1 cellular context compared by ENCODE assay signal in genomic region chr1:81513796-81514354, GRCh38.
TF ChIP-seq lines count a peak whose summit lies in the region.

No MANE protein-coding gene starts in this region.

TF ChIP-seq in HEK293, 187 proteins besides CTCF, POLR2A, EP300 and RAD21 (continued from another document):
- TF ChIP-seq, protein P1, sequence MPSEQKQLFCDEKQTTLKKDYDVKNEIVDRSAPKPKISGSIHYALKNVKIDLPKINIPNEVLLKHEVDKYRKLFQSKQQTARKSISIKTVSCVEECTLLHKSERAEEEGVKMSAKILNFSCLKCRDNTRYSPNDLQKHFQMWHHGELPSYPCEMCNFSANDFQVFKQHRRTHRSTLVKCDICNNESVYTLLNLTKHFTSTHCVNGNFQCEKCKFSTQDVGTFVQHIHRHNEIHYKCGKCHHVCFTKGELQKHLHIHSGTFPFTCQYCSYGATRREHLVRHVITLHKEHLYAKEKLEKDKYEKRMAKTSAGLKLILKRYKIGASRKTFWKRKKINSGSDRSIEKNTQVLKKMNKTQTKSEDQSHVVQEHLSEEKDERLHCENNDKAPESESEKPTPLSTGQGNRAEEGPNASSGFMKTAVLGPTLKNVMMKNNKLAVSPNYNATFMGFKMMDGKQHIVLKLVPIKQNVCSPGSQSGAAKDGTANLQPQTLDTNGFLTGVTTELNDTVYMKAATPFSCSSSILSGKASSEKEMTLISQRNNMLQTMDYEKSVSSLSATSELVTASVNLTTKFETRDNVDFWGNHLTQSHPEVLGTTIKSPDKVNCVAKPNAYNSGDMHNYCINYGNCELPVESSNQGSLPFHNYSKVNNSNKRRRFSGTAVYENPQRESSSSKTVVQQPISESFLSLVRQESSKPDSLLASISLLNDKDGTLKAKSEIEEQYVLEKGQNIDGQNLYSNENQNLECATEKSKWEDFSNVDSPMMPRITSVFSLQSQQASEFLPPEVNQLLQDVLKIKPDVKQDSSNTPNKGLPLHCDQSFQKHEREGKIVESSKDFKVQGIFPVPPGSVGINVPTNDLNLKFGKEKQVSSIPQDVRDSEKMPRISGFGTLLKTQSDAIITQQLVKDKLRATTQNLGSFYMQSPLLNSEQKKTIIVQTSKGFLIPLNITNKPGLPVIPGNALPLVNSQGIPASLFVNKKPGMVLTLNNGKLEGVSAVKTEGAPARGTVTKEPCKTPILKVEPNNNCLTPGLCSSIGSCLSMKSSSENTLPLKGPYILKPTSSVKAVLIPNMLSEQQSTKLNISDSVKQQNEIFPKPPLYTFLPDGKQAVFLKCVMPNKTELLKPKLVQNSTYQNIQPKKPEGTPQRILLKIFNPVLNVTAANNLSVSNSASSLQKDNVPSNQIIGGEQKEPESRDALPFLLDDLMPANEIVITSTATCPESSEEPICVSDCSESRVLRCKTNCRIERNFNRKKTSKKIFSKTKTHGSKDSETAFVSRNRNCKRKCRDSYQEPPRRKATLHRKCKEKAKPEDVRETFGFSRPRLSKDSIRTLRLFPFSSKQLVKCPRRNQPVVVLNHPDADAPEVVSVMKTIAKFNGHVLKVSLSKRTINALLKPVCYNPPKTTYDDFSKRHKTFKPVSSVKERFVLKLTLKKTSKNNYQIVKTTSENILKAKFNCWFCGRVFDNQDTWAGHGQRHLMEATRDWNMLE (tag by site-specific recombination; conservative IDR thresholded peaks at IDR 0.05; ENCODE audit: low read depth): no peak
- TF ChIP-seq ZNF18 (tag by site-specific recombination; IDR thresholded peaks at IDR 0.05) (peak; percentile 99), PRDM6 (tag by site-specific recombination; IDR thresholded peaks at IDR 0.05) (peak; percentile 57; the same call in 1 of the 2 replicates), GFI1B (tag by site-specific recombination; IDR thresholded peaks at IDR 0.05) (peak; percentile 27; the same call in 1 of the 2 replicates), GLIS1 (tag by site-specific recombination; IDR thresholded peaks at IDR 0.05) (peak; percentile 70), ZNF202 (tag by site-specific recombination; IDR thresholded peaks at IDR 0.05; ENCODE audit: borderline replicate concordance) (no peak), OSR2 (tag by site-specific recombination; IDR thresholded peaks at IDR 0.05) (peak; percentile 59), WT1 (tag by site-specific recombination; IDR thresholded peaks at IDR 0.05) (peak; percentile 66)
- TF ChIP-seq, protein P2, sequence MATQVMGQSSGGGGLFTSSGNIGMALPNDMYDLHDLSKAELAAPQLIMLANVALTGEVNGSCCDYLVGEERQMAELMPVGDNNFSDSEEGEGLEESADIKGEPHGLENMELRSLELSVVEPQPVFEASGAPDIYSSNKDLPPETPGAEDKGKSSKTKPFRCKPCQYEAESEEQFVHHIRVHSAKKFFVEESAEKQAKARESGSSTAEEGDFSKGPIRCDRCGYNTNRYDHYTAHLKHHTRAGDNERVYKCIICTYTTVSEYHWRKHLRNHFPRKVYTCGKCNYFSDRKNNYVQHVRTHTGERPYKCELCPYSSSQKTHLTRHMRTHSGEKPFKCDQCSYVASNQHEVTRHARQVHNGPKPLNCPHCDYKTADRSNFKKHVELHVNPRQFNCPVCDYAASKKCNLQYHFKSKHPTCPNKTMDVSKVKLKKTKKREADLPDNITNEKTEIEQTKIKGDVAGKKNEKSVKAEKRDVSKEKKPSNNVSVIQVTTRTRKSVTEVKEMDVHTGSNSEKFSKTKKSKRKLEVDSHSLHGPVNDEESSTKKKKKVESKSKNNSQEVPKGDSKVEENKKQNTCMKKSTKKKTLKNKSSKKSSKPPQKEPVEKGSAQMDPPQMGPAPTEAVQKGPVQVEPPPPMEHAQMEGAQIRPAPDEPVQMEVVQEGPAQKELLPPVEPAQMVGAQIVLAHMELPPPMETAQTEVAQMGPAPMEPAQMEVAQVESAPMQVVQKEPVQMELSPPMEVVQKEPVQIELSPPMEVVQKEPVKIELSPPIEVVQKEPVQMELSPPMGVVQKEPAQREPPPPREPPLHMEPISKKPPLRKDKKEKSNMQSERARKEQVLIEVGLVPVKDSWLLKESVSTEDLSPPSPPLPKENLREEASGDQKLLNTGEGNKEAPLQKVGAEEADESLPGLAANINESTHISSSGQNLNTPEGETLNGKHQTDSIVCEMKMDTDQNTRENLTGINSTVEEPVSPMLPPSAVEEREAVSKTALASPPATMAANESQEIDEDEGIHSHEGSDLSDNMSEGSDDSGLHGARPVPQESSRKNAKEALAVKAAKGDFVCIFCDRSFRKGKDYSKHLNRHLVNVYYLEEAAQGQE (tag by site-specific recombination; IDR thresholded peaks at IDR 0.05): no peak
- TF ChIP-seq, protein P3, sequence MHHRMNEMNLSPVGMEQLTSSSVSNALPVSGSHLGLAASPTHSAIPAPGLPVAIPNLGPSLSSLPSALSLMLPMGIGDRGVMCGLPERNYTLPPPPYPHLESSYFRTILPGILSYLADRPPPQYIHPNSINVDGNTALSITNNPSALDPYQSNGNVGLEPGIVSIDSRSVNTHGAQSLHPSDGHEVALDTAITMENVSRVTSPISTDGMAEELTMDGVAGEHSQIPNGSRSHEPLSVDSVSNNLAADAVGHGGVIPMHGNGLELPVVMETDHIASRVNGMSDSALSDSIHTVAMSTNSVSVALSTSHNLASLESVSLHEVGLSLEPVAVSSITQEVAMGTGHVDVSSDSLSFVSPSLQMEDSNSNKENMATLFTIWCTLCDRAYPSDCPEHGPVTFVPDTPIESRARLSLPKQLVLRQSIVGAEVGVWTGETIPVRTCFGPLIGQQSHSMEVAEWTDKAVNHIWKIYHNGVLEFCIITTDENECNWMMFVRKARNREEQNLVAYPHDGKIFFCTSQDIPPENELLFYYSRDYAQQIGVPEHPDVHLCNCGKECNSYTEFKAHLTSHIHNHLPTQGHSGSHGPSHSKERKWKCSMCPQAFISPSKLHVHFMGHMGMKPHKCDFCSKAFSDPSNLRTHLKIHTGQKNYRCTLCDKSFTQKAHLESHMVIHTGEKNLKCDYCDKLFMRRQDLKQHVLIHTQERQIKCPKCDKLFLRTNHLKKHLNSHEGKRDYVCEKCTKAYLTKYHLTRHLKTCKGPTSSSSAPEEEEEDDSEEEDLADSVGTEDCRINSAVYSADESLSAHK (tag by site-specific recombination; IDR thresholded peaks at IDR 0.05): no peak
